34 cellular contexts compared by ENCODE assay signal in genomic region chr13:58254961-58255360, GRCh38.
"Had no signal": no experiment of that assay in that cellular context is flagged by ENCODE, and none has a peak within 500 bp of the region (broad histone marks: within the 10 kb centered on the region; RNA-seq: fewer than 3 reads in every experiment).

No MANE protein-coding gene starts in this region.

- H3K27ac Mint-ChIP-seq: activated B cell treated with CpG ODN at 0.5 μM for 24 hours; activated CD4-positive, alpha-beta memory T cell treated with anti-CD3 and anti-CD28 coated beads, Interleukin-2, amount 10 ng/mL, durations not matched to agents 7 days and 5 days; activated CD8-positive, alpha-beta memory T cell treated with anti-CD3 and anti-CD28 coated beads, Interleukin-2, amount 10 ng/mL, durations not matched to agents 7 days and 5 days; activated naive CD8-positive, alpha-beta T cell treated with anti-CD3 and anti-CD28 coated beads for 36 hours; activated T-cell treated with anti-CD3 and anti-CD28 coated beads, Interleukin-2, amount 50 U/mL, for 72 hours; activated T-helper 17 cell treated with anti-CD3 and anti-CD28 coated beads, Interleukin-2, amount 50 U/mL, for 72 hours; T-helper 1 cell treated with Interleukin-12 subunit alpha and Interleukin-12 subunit beta and Interleukin-4 antibody, amounts not matched to agents 30 μg/mL and 1 μg/mL, for 36 hours; T-helper 2 cell treated with Interferon-gamma antibody and Interleukin-4, amounts not matched to agents 5 μg/mL and 100 μg/mL, for 36 hours had no signal

- H3K4me1 ChIP-seq: Peyer's patch, SJSA1 had no signal

- H3K36me3 Mint-ChIP-seq: activated CD8-positive, alpha-beta memory T cell treated with anti-CD3 and anti-CD28 coated beads, Interleukin-2, amount 10 ng/mL, durations not matched to agents 7 days and 5 days; activated naive CD8-positive, alpha-beta T cell treated with anti-CD3 and anti-CD28 coated beads for 36 hours had no signal

- H3K9me2 ChIP-seq: SK-N-SH had no signal

- H3K9ac ChIP-seq: KMS-11, SK-N-SH had no signal

- H3K36me3 ChIP-seq: brain microvascular endothelial cell, Peyer's patch, SJSA1 had no signal

- H3K4me3 Mint-ChIP-seq: activated B cell treated with CpG ODN at 0.5 μM for 24 hours; activated CD4-positive, alpha-beta memory T cell treated with anti-CD3 and anti-CD28 coated beads, Interleukin-2, amount 10 ng/mL, durations not matched to agents 7 days and 5 days; activated CD8-positive, alpha-beta memory T cell treated with anti-CD3 and anti-CD28 coated beads, Interleukin-2, amount 10 ng/mL, durations not matched to agents 7 days and 5 days; activated naive CD8-positive, alpha-beta T cell treated with anti-CD3 and anti-CD28 coated beads for 36 hours; activated T-cell treated with anti-CD3 and anti-CD28 coated beads, Interleukin-2, amount 50 U/mL, for 72 hours; activated T-helper 17 cell treated with anti-CD3 and anti-CD28 coated beads, Interleukin-2, amount 50 U/mL, for 72 hours; central memory CD8-positive, alpha-beta T cell; T-helper 1 cell treated with Interleukin-12 subunit alpha and Interleukin-12 subunit beta and Interleukin-4 antibody, amounts not matched to agents 30 μg/mL and 1 μg/mL, for 36 hours; T-helper 2 cell treated with Interferon-gamma antibody and Interleukin-4, amounts not matched to agents 5 μg/mL and 100 μg/mL, for 36 hours had no signal

- H3K4me2 ChIP-seq: KMS-11, SK-N-SH had no signal

- H3K4me1 Mint-ChIP-seq: activated B cell treated with CpG ODN at 0.5 μM for 24 hours; activated CD4-positive, alpha-beta memory T cell treated with anti-CD3 and anti-CD28 coated beads, Interleukin-2, amount 10 ng/mL, durations not matched to agents 7 days and 5 days; activated CD8-positive, alpha-beta memory T cell treated with anti-CD3 and anti-CD28 coated beads, Interleukin-2, amount 10 ng/mL, durations not matched to agents 7 days and 5 days; activated naive CD8-positive, alpha-beta T cell treated with anti-CD3 and anti-CD28 coated beads for 36 hours; activated T-helper 17 cell treated with anti-CD3 and anti-CD28 coated beads, Interleukin-2, amount 50 U/mL, for 72 hours; central memory CD8-positive, alpha-beta T cell had no signal

- H3K4me3 ChIP-seq: Peyer's patch, SJSA1 had no signal

- H3K27ac ChIP-seq: brain microvascular endothelial cell, KMS-11, Peyer's patch, SJSA1 had no signal

- H3K9me3 ChIP-seq: Peyer's patch, SJSA1, SK-N-SH had no signal

- ATAC-seq: activated CD8-positive, alpha-beta memory T cell treated with anti-CD3 and anti-CD28 coated beads, Interleukin-2, amount 10 ng/mL, durations not matched to agents 7 days and 5 days; activated T-cell treated with anti-CD3 and anti-CD28 coated beads, Interleukin-2, amount 50 U/mL, for 72 hours; activated T-helper 17 cell treated with anti-CD3 and anti-CD28 coated beads, Interleukin-2, amount 50 U/mL, for 72 hours; PC-3 had no signal

- H3K27me3 Mint-ChIP-seq: activated B cell treated with CpG ODN at 0.5 μM for 24 hours; activated CD4-positive, alpha-beta memory T cell treated with anti-CD3 and anti-CD28 coated beads, Interleukin-2, amount 10 ng/mL, durations not matched to agents 7 days and 5 days; activated CD8-positive, alpha-beta memory T cell treated with anti-CD3 and anti-CD28 coated beads, Interleukin-2, amount 10 ng/mL, durations not matched to agents 7 days and 5 days; activated naive CD8-positive, alpha-beta T cell treated with anti-CD3 and anti-CD28 coated beads for 36 hours; activated T-helper 17 cell treated with anti-CD3 and anti-CD28 coated beads, Interleukin-2, amount 50 U/mL, for 72 hours; central memory CD8-positive, alpha-beta T cell had no signal

- H3K27me3 ChIP-seq: brain microvascular endothelial cell, Peyer's patch, SJSA1 had no signal

- DNase-seq: activated B cell treated with CpG ODN at 0.5 μM for 24 hours; activated CD4-positive, alpha-beta memory T cell treated with anti-CD3 and anti-CD28 coated beads, Interleukin-2, amount 10 ng/mL, durations not matched to agents 7 days and 5 days; activated CD4-positive, alpha-beta T cell treated with anti-CD3 and anti-CD28 coated beads for 1 hour; activated CD4-positive, alpha-beta T cell treated with anti-CD3 and anti-CD28 coated beads for 48 hours; activated CD8-positive, alpha-beta memory T cell treated with anti-CD3 and anti-CD28 coated beads for 24 hours; activated CD8-positive, alpha-beta memory T cell treated with anti-CD3 and anti-CD28 coated beads, Interleukin-2, amount 10 ng/mL, durations not matched to agents 7 days and 5 days; activated CD8-positive, alpha-beta memory T cell treated with anti-CD3 and anti-CD28 coated beads, Interleukin-2, amount 50 U/mL, for 48 hours; activated effector memory CD4-positive, alpha-beta T cell treated with anti-CD3 and anti-CD28 coated beads, Interleukin-2, amount 50 U/mL, for 16 hours; activated naive CD4-positive, alpha-beta T cell; activated naive CD4-positive, alpha-beta T cell treated with anti-CD3 and anti-CD28 coated beads, Interleukin-2, amount 50 U/mL, for 16 hours; activated naive CD8-positive, alpha-beta T cell treated with anti-CD3 and anti-CD28 coated beads for 36 hours; activated T-cell treated with anti-CD3 and anti-CD28 coated beads, Interleukin-2, amount 50 U/mL, for 72 hours; amniotic stem cell; aorta; brain microvascular endothelial cell; NCI-H1417; NCI-H146; NCI-H187; NCI-H2029 treated with DMSO at 0.1 percent for 48 hours; NCI-H2107; NCI-H510A; NCI-H526; NK-92 treated with Interleukin-12 subunit alpha and Interleukin-12 subunit beta, amount 100 ng/mL, for 24 hours; PC-3; Peyer's patch; RPMI8226; SHP77 treated with DMSO at 0.1 percent for 48 hours; SK-N-SH had no signal
